ENCODE assay signal across 1 cellular context in the genomic region with DNA sequence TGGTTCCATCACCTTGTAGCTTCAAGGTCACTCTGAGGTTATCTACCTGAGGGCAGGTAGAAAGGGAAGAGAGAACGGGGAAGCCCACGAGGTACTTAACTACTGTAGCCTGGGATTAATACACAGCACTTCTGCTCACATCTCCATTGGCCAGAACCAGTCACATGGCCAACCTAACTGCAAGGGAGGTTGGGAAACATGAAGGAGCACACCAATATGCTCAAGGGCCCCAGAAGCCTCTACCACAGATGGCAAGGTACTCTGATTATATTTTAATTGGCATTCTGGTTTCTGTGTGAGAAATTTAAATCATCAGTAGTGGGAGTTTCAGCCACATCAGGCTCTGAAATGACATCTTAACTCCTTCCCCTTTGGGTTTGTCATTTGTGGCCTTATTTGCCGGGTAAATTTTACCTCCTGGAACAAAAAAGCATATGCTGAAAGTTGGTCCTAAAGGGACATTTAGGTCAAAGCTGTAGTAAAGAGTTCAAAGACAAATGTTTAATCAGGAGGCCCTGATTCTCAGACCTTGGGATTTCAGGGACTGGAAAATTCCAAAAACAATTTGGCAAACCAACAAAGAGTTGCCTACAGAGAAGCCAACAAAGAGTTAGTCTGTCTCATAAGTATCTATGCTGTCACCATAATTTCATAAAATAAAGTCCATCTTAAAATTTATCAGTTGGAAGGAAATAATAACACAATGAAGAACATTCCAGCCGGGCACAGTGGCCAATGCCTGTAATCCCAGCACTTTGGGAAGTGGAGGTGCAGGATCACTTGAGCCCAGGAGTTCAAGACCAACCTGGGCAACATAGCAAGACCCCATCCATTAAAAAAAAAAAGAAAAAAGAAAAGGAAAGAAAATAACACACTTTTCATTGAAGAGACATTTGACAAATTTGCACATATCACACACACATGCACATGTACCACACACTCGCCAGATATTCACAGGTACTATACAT.
A peak's percentile ranks its signal among the peaks of the same experiment; 100 is the strongest.
TF ChIP-seq lines count a peak whose summit lies in the region.

No MANE protein-coding gene starts in this region.

TF ChIP-seq in HepG2, 621 proteins besides CTCF, POLR2A, EP300 and RAD21 (continued from another document):
- TF ChIP-seq, protein P1, sequence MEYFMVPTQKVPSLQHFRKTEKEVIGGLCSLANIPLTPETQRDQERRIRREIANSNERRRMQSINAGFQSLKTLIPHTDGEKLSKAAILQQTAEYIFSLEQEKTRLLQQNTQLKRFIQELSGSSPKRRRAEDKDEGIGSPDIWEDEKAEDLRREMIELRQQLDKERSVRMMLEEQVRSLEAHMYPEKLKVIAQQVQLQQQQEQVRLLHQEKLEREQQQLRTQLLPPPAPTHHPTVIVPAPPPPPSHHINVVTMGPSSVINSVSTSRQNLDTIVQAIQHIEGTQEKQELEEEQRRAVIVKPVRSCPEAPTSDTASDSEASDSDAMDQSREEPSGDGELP (IDR thresholded peaks at IDR 0.05; ENCODE audit: borderline replicate concordance, low read depth) = no peak
- TF ChIP-seq, protein P2, sequence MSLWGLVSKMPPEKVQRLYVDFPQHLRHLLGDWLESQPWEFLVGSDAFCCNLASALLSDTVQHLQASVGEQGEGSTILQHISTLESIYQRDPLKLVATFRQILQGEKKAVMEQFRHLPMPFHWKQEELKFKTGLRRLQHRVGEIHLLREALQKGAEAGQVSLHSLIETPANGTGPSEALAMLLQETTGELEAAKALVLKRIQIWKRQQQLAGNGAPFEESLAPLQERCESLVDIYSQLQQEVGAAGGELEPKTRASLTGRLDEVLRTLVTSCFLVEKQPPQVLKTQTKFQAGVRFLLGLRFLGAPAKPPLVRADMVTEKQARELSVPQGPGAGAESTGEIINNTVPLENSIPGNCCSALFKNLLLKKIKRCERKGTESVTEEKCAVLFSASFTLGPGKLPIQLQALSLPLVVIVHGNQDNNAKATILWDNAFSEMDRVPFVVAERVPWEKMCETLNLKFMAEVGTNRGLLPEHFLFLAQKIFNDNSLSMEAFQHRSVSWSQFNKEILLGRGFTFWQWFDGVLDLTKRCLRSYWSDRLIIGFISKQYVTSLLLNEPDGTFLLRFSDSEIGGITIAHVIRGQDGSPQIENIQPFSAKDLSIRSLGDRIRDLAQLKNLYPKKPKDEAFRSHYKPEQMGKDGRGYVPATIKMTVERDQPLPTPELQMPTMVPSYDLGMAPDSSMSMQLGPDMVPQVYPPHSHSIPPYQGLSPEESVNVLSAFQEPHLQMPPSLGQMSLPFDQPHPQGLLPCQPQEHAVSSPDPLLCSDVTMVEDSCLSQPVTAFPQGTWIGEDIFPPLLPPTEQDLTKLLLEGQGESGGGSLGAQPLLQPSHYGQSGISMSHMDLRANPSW (CRISPR knock-in tag; IDR thresholded peaks at IDR 0.05; ENCODE audit: borderline replicate concordance) = no peak
- peak; percentile 68 for TF ChIP-seq NFYC (CRISPR knock-in tag; IDR thresholded peaks at IDR 0.05)
- TF ChIP-seq MEIS2 (CRISPR knock-in tag; IDR thresholded peaks at IDR 0.05) = no peak
- TF ChIP-seq RFX5 (IDR thresholded peaks at IDR 0.05; ENCODE audit: low read depth, low read length) = no peak
- no peak for TF ChIP-seq ZC3H4 (CRISPR knock-in tag; IDR thresholded peaks at IDR 0.05; ENCODE audit: borderline replicate concordance)
- no peak for TF ChIP-seq ZNF264 (CRISPR knock-in tag; IDR thresholded peaks at IDR 0.05)
- TF ChIP-seq SAFB2 (CRISPR knock-in tag; IDR thresholded peaks at IDR 0.05; ENCODE audit: borderline replicate concordance, low read depth) = no peak
- peak; percentile 57 for TF ChIP-seq NFYB (CRISPR knock-in tag; IDR thresholded peaks at IDR 0.05)
- no peak for TF ChIP-seq ZFP36L2 (CRISPR knock-in tag; IDR thresholded peaks at IDR 0.05)
- no peak for TF ChIP-seq TEAD2 (CRISPR knock-in tag; IDR thresholded peaks at IDR 0.05)
- TF ChIP-seq FOSL1 (CRISPR knock-in tag; IDR thresholded peaks at IDR 0.05; ENCODE audit: borderline replicate concordance) = no peak
- no peak for TF ChIP-seq ZNF20 (CRISPR knock-in tag; IDR thresholded peaks at IDR 0.05)
- TF ChIP-seq ZNF274 (CRISPR knock-in tag; IDR thresholded peaks at IDR 0.05) = no peak
- TF ChIP-seq KAT7 (CRISPR knock-in tag; IDR thresholded peaks at IDR 0.05; ENCODE audit: borderline replicate concordance) = no peak
- TF ChIP-seq CBFB (CRISPR knock-in tag; IDR thresholded peaks at IDR 0.05) = no peak
- no peak for TF ChIP-seq PHF5A (CRISPR knock-in tag; IDR thresholded peaks at IDR 0.05; ENCODE audit: low read depth, unreplicated experiment)
- no peak for TF ChIP-seq NAIF1 (CRISPR knock-in tag; IDR thresholded peaks at IDR 0.05; ENCODE audit: borderline replicate concordance)
- TF ChIP-seq, protein P3, sequence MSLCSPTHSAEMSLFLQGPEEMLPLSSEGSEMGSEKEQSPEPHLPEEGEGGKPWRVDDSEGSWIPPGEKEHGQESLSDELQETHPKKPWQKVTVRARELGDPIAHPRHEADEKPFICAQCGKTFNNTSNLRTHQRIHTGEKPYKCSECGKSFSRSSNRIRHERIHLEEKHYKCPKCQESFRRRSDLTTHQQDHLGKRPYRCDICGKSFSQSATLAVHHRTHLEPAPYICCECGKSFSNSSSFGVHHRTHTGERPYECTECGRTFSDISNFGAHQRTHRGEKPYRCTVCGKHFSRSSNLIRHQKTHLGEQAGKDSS (CRISPR knock-in tag; IDR thresholded peaks at IDR 0.05; ENCODE audit: borderline replicate concordance, low read depth) = no peak
- no peak for TF ChIP-seq TOE1 (CRISPR knock-in tag; IDR thresholded peaks at IDR 0.05)
- TF ChIP-seq ZMYM4 (CRISPR knock-in tag; IDR thresholded peaks at IDR 0.05) = 0 out of 2 replicates have a peak, but pooled peaks have one; percentile 16
- no peak for TF ChIP-seq SRSF9 (IDR thresholded peaks at IDR 0.05; ENCODE audit: borderline replicate concordance, insufficient read depth, low read depth, low read length, poor library complexity, severe bottlenecking)
- TF ChIP-seq ATM (IDR thresholded peaks at IDR 0.05; ENCODE audit: borderline replicate concordance) = no peak
- no peak for TF ChIP-seq ZNF326 (CRISPR knock-in tag; IDR thresholded peaks at IDR 0.05; ENCODE audit: borderline replicate concordance)
- TF ChIP-seq PTBP1 (IDR thresholded peaks at IDR 0.05; ENCODE audit: low read depth, low read length, poor library complexity, severe bottlenecking) = no peak
- TF ChIP-seq ATF7-NPFF (CRISPR knock-in tag; IDR thresholded peaks at IDR 0.05; ENCODE audit: low read depth) = no peak
- TF ChIP-seq NR2F2 (IDR thresholded peaks at IDR 0.05; ENCODE audit: borderline replicate concordance, low read depth) = no peak
- TF ChIP-seq ZNF556 (CRISPR knock-in tag; IDR thresholded peaks at IDR 0.05; ENCODE audit: borderline replicate concordance) = no peak
- TF ChIP-seq, protein P4, sequence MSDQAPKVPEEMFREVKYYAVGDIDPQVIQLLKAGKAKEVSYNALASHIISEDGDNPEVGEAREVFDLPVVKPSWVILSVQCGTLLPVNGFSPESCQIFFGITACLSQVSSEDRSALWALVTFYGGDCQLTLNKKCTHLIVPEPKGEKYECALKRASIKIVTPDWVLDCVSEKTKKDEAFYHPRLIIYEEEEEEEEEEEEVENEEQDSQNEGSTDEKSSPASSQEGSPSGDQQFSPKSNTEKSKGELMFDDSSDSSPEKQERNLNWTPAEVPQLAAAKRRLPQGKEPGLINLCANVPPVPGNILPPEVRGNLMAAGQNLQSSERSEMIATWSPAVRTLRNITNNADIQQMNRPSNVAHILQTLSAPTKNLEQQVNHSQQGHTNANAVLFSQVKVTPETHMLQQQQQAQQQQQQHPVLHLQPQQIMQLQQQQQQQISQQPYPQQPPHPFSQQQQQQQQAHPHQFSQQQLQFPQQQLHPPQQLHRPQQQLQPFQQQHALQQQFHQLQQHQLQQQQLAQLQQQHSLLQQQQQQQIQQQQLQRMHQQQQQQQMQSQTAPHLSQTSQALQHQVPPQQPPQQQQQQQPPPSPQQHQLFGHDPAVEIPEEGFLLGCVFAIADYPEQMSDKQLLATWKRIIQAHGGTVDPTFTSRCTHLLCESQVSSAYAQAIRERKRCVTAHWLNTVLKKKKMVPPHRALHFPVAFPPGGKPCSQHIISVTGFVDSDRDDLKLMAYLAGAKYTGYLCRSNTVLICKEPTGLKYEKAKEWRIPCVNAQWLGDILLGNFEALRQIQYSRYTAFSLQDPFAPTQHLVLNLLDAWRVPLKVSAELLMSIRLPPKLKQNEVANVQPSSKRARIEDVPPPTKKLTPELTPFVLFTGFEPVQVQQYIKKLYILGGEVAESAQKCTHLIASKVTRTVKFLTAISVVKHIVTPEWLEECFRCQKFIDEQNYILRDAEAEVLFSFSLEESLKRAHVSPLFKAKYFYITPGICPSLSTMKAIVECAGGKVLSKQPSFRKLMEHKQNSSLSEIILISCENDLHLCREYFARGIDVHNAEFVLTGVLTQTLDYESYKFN (CRISPR knock-in tag; conservative IDR thresholded peaks at IDR 0.05) = peak; percentile 66
- no peak for TF ChIP-seq TRIM24 (CRISPR knock-in tag; IDR thresholded peaks at IDR 0.05)
- TF ChIP-seq, protein P5, sequence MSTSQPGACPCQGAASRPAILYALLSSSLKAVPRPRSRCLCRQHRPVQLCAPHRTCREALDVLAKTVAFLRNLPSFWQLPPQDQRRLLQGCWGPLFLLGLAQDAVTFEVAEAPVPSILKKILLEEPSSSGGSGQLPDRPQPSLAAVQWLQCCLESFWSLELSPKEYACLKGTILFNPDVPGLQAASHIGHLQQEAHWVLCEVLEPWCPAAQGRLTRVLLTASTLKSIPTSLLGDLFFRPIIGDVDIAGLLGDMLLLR (CRISPR knock-in tag; IDR thresholded peaks at IDR 0.05) = no peak
- no peak for TF ChIP-seq ZFY (CRISPR knock-in tag; IDR thresholded peaks at IDR 0.05)
- TF ChIP-seq ZBTB42 (CRISPR knock-in tag; IDR thresholded peaks at IDR 0.05) = no peak
- TF ChIP-seq SMARCE1 (IDR thresholded peaks at IDR 0.05; ENCODE audit: borderline replicate concordance) = no peak
- TF ChIP-seq ZNF317 (CRISPR knock-in tag; IDR thresholded peaks at IDR 0.05) = no peak
- TF ChIP-seq, protein P6, sequence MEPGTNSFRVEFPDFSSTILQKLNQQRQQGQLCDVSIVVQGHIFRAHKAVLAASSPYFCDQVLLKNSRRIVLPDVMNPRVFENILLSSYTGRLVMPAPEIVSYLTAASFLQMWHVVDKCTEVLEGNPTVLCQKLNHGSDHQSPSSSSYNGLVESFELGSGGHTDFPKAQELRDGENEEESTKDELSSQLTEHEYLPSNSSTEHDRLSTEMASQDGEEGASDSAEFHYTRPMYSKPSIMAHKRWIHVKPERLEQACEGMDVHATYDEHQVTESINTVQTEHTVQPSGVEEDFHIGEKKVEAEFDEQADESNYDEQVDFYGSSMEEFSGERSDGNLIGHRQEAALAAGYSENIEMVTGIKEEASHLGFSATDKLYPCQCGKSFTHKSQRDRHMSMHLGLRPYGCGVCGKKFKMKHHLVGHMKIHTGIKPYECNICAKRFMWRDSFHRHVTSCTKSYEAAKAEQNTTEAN (CRISPR knock-in tag; conservative IDR thresholded peaks at IDR 0.05) = no peak
- no peak for TF ChIP-seq GABPA (IDR thresholded peaks at IDR 0.05; ENCODE audit: low read depth, low read length)
- TF ChIP-seq GABPA (CRISPR knock-in tag; IDR thresholded peaks at IDR 0.05; ENCODE audit: low read depth) = no peak
- TF ChIP-seq ZNF547 (CRISPR knock-in tag; IDR thresholded peaks at IDR 0.05) = no peak
- no peak for TF ChIP-seq HNRNPH1 (optimal IDR thresholded peaks at IDR 0.05; ENCODE audit: low read depth, low read length)
- peak; percentile 17; the same call in 1 of the 2 replicates for TF ChIP-seq ZMYM3 (CRISPR knock-in tag; IDR thresholded peaks at IDR 0.05)
- no peak for TF ChIP-seq EED (CRISPR knock-in tag; IDR thresholded peaks at IDR 0.05)
- TF ChIP-seq PHB2 (IDR thresholded peaks at IDR 0.05; ENCODE audit: partially characterized antibody) = no peak
- no peak for TF ChIP-seq ZSCAN21 (CRISPR knock-in tag; IDR thresholded peaks at IDR 0.05; ENCODE audit: borderline replicate concordance)
- TF ChIP-seq HNRNPL (IDR thresholded peaks at IDR 0.05; ENCODE audit: low read depth, low read length) = no peak
- no peak for TF ChIP-seq SMARCC2 (IDR thresholded peaks at IDR 0.05)
- TF ChIP-seq ZNF143 (CRISPR knock-in tag; IDR thresholded peaks at IDR 0.05) = peak; percentile 53; the same call in 1 of the 2 replicates
